17 cellular contexts compared by ENCODE assay signal in the genomic region with DNA sequence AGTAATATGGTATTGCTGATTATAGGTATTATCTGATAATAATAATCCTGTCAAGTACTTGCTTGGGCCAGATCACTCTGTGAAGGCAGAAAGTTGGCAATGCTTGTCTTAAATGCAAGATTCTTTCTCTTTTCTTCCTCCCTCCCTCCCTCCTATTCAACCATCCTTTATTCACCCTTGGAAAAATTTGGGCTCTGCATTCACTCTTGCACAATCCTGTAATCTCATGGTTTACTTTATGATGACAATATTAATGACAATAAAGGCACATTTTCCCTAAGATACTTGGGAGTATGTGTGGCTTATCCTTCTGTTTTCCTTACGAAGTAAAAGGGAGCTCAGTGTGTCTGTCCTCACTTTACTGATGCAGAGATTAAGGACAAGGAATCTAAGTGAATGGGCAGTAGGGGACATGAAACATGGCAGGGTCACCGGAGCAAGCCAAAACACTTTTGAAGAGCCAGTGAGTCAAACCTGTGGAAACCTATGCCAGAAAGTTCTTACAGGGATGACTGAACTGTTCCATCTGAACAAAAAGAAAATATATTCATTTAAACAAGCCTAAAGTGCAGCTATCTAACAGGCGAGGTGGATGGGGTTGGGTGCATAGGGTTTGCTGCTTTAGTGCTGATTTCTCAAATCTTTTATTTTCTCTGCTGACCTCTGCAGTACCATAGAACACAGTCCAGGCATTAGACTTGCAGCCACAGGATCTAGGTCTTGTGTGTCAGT. TPM values are rescaled to one million over a fixed set of nuclear protein-coding genes. Genes with fewer than 3 reads are reported as not detected.
DNase-seq lines count a peak whose midpoint lies in the region; ATAC-seq, FAIRE-seq and TF ChIP-seq lines count a peak whose summit lies in the region.
"Had no signal": no experiment of that assay in that cellular context is flagged by ENCODE, and none has a peak within 500 bp of the region (broad histone marks: within the 10 kb centered on the region; RNA-seq: fewer than 3 reads in every experiment).

No MANE protein-coding gene starts in this region.

- peaks cover 1 to 8% (median 5%) of the 10 kb centered on the region in 7 donors for H3K9me3 Mint-ChIP-seq in CD14-positive monocyte
- peaks cover 3% of the 10 kb centered on the region for H3K9me3 Mint-ChIP-seq in activated T-helper 17 cell treated with anti-CD3 and anti-CD28 coated beads, Interleukin-2, amount 50 U/mL, for 72 hours
- no peaks in the 10 kb centered on the region for H3K9me3 Mint-ChIP-seq in natural killer cell

- H3K4me3 ChIP-seq in testis (no peak overlapping the region), heart right ventricle (no peak overlapping the region)
- H3K4me3 ChIP-seq: heart left ventricle, right lobe of liver, thoracic aorta had no signal

- peak; percentile 15 for FAIRE-seq in GM18507 (lab: Jason Lieb, UNC)
- FAIRE-seq: kidney, TTC549 had no signal

- H3K4me3 Mint-ChIP-seq in CD14-positive monocyte (no peak overlapping the region), natural killer cell (peak overlapping the region; percentile 83)
- peak overlapping the region; percentile 67 for H3K4me3 Mint-ChIP-seq in activated T-helper 17 cell treated with anti-CD3 and anti-CD28 coated beads, Interleukin-2, amount 50 U/mL, for 72 hours

- H3K27ac ChIP-seq in testis (no peak overlapping the region), heart right ventricle (peak overlapping the region in 1 of 10 donors; percentile 83)
- H3K27ac ChIP-seq: right lobe of liver, thoracic aorta had no signal

- no peak for DNase-seq in CD14-positive monocyte (ENCODE audit: low spot score)
- DNase-seq in GM18507 (ENCODE audit: extremely low spot score, insufficient read length, low read depth), result no peak
- no peak for DNase-seq in natural killer cell
- no peak for DNase-seq in testis
- no peak for DNase-seq in left cardiac atrium
- no peak for DNase-seq in heart right ventricle
- DNase-seq: activated CD8-positive, alpha-beta memory T cell treated with anti-CD3 and anti-CD28 coated beads for 24 hours; DMS53; heart left ventricle; kidney; MV-4-11; NCI-H1930; PC-3; right lobe of liver had no signal

- 92 to 94% methylated on average over 3 of the region's 3 CpGs for WGBS in testis, 2 donors
- 81 to 82% methylated on average over 3 of the region's 3 CpGs for WGBS in heart right ventricle, 2 donors

- H3K27me3 Mint-ChIP-seq in CD14-positive monocyte (ENCODE audit: low read depth in 3 of 3) (no peaks in the 10 kb centered on the region), natural killer cell (ENCODE audit: low read depth in 2 of 2) (no peaks in the 10 kb centered on the region)
- H3K27me3 Mint-ChIP-seq in activated T-helper 17 cell treated with anti-CD3 and anti-CD28 coated beads, Interleukin-2, amount 50 U/mL, for 72 hours, result no peaks in the 10 kb centered on the region

- H3K36me3 Mint-ChIP-seq in CD14-positive monocyte (peaks cover 2 to 5% of the 10 kb centered on the region in 2 donors), natural killer cell (peaks cover 8% of the 10 kb centered on the region)
- H3K36me3 Mint-ChIP-seq in activated T-helper 17 cell treated with anti-CD3 and anti-CD28 coated beads, Interleukin-2, amount 50 U/mL, for 72 hours (ENCODE audit: low read depth), result peaks cover 25% of the 10 kb centered on the region

- H3K27ac Mint-ChIP-seq in CD14-positive monocyte (peak overlapping the region; percentile 86 to 99 (median 96)), natural killer cell (peak overlapping the region; percentile 94)
- H3K27ac Mint-ChIP-seq in activated T-helper 17 cell treated with anti-CD3 and anti-CD28 coated beads, Interleukin-2, amount 50 U/mL, for 72 hours, result no peak overlapping the region

- H3K9me3 ChIP-seq in testis (no peaks in the 10 kb centered on the region), heart right ventricle (peaks cover 0 to 12% (median 3%) of the 10 kb centered on the region in 11 donors)
- H3K9me3 ChIP-seq: right lobe of liver had no signal

- TF ChIP-seq CTCF in CD14-positive monocyte (IDR thresholded peaks at IDR 0.05) (no peak), natural killer cell (IDR thresholded peaks at IDR 0.05) (no peak), testis (IDR thresholded peaks at IDR 0.05) (no peak), heart right ventricle (IDR thresholded peaks at IDR 0.05) (no peak)

- H3K36me3 ChIP-seq in testis (ENCODE audit: low read depth, missing control alignments) (no peaks in the 10 kb centered on the region), heart right ventricle (no peaks in the 10 kb centered on the region)
- H3K36me3 ChIP-seq: heart left ventricle, right lobe of liver, thoracic aorta had no signal

- no peak for TF ChIP-seq POLR2A in testis (IDR thresholded peaks at IDR 0.05)

- H3K4me1 ChIP-seq in testis (no peaks in the 10 kb centered on the region), heart right ventricle (peaks cover 0 to 45% (median 0%) of the 10 kb centered on the region in 9 donors)
- H3K4me1 ChIP-seq: right lobe of liver had no signal

- peaks cover 75% of the 10 kb centered on the region for H3K4me1 Mint-ChIP-seq in CD14-positive monocyte
- peaks cover 76% of the 10 kb centered on the region for H3K4me1 Mint-ChIP-seq in activated T-helper 17 cell treated with anti-CD3 and anti-CD28 coated beads, Interleukin-2, amount 50 U/mL, for 72 hours
- peaks cover 87% of the 10 kb centered on the region in 2 donors for H3K4me1 Mint-ChIP-seq in natural killer cell

- ATAC-seq in activated T-helper 17 cell treated with anti-CD3 and anti-CD28 coated beads, Interleukin-2, amount 50 U/mL, for 72 hours (replicated peaks), result peak; percentile 57
- ATAC-seq in natural killer cell (no peak), left cardiac atrium (no peak), heart right ventricle (no peak)
- ATAC-seq: heart left ventricle, PC-3 had no signal

- intact Hi-C loops in CD14-positive monocyte (cut with micrococcal nuclease) (loop anchor here in 1 of 2 donors (2.0 to 5.0 kb wide), 3 partner anchors 14 to 47 kb away; no protein-coding TSS in a partner anchor), natural killer cell (cut with micrococcal nuclease) (loop anchor here (2.0 to 5.0 kb wide), 3 partner anchors 18 to 57 kb away; no protein-coding TSS in a partner anchor), testis (cut with DNase I; ENCODE audit: low total_unique reads) (no loop called here), left cardiac atrium (cut with DNase I) (no loop called here), heart right ventricle (cut with DNase I) (no loop called here)

- H3K27me3 ChIP-seq in testis (no peaks in the 10 kb centered on the region), heart right ventricle (no peaks in the 10 kb centered on the region)
- H3K27me3 ChIP-seq: heart left ventricle, right lobe of liver had no signal

RNA-seq across cellular contexts. Expression of a gene that starts 14.6 kb away (rescaled TPM):
- polyA plus RNA-seq in CD14-positive monocyte (100 to 1,000 TPM; 154 to 179 TPM), testis (ENCODE audit: insufficient read depth, low read depth, low replicate concordance) (15.1 TPM), heart right ventricle (1 to 10 TPM; 1.2 to 1.4 TPM)
- 100 to 1,000 TPM in 1 of 2 donors, 10 to 100 TPM in 1; 47.5 to 113 TPM for total RNA-seq in activated T-helper 17 cell treated with anti-CD3 and anti-CD28 coated beads, Interleukin-2, amount 50 U/mL, for 72 hours
- total RNA-seq in natural killer cell (100 to 1,000 TPM; 234 to 312 (median 299) TPM), testis (1 to 10 TPM; 3.7 to 10.0 TPM), left cardiac atrium (1 to 10 TPM; 4.8 to 5.4 TPM), heart right ventricle (10 to 100 TPM in 1 of 10 donors, 1 to 10 TPM in 9; 2.0 to 14.5 (median 4.6) TPM)

Comparison
In these comparisons a context has a peak if more than half of its experiments do, and no peak if none do; other contexts are left out.
1. H3K4me3 Mint-ChIP-seq: peak in activated T-helper 17 cell treated with anti-CD3 and anti-CD28 coated beads, Interleukin-2, amount 50 U/mL, for 72 hours (single experiment) and natural killer cell (single experiment); none in CD14-positive monocyte (0 of 2).